Comparison of ENCODE assay signal across 17 cellular contexts in the genomic region with DNA sequence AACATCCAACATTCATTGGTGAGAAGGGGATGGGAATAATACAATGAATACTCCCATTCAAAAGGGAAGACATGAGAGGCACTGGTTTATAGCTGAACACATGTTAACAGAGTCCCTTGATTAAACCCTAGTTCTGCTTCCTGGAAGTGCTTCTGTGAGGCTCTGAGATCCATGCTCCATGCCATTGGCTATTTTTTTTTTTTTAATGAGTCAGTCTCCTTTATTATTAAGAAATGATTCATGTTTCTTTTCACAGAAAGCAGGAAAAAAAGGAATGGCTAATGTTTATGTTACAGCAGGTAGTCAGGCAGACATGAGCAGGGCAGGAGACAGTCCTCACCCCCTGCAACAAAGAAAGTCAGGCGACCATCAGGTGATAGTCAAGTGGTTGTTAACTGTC.
DNase-seq lines count a peak whose midpoint lies in the region; TF ChIP-seq lines count a peak whose summit lies in the region.
"Had no signal": no experiment of that assay in that cellular context is flagged by ENCODE, and none has a peak within 500 bp of the region (broad histone marks: within the 10 kb centered on the region; RNA-seq: fewer than 3 reads in every experiment).

No MANE protein-coding gene starts in this region.

- H4K20me1 ChIP-seq in mammary epithelial cell (ENCODE audit: insufficient read depth, low read length), result no peaks in the 10 kb centered on the region
- H4K20me1 ChIP-seq: BLaER1 treated with 17β-estradiol and CSF1 and Interleukin-3, amounts not matched to agents 10 nM and 100 nM had no signal

- no peak for TF ChIP-seq CTCF in mammary epithelial cell (conservative IDR thresholded peaks at IDR 0.05 in 1 of 2, IDR thresholded peaks at IDR 0.05 in 1 of 2; ENCODE audit: extremely low read depth in 1 of 2, insufficient read depth in 1 of 2, low read depth in 1 of 2, low read length in 2 of 2)

- H3K27me3 ChIP-seq in mammary epithelial cell (ENCODE audit: insufficient read depth, low read length), result no peaks in the 10 kb centered on the region
- H3K27me3 ChIP-seq: BLaER1 treated with 17β-estradiol and CSF1 and Interleukin-3, amounts not matched to agents 10 nM and 100 nM had no signal

- dilution Hi-C loops in mammary epithelial cell (cut with HindIII; ENCODE audit: low sequenced_read_pairs), result no loop called here

- H3K4me2 ChIP-seq in mammary epithelial cell (ENCODE audit: insufficient read depth, low read depth, low read length), result no peak overlapping the region
- H3K4me2 ChIP-seq: BLaER1 treated with 17β-estradiol and CSF1 and Interleukin-3, amounts not matched to agents 10 nM and 100 nM; PC-9 had no signal

- H3K9me3 ChIP-seq in mammary epithelial cell (replicated peaks; ENCODE audit: insufficient read depth, low read length), result no peaks in the 10 kb centered on the region
- H3K9me3 ChIP-seq: BLaER1 treated with 17β-estradiol and CSF1 and Interleukin-3, amounts not matched to agents 10 nM and 100 nM had no signal

- H2AFZ ChIP-seq in mammary epithelial cell (ENCODE audit: low read depth, low read length), result no peak overlapping the region
- H2AFZ ChIP-seq: PC-9 had no signal

- in situ Hi-C loops in mammary epithelial cell (cut with MboI; ENCODE audit: low sequenced_read_pairs in 2 of 2), result no loop called here

- H3K27ac ChIP-seq in mammary epithelial cell (ENCODE audit: insufficient read depth, low read depth, low read length), result no peak overlapping the region
- H3K27ac ChIP-seq: 22Rv1; BLaER1 treated with 17β-estradiol and CSF1 and Interleukin-3, amounts not matched to agents 10 nM and 100 nM; PC-9 had no signal

- intact Hi-C loops in mammary epithelial cell (cut with micrococcal nuclease), result no loop called here

- CTCF ChIA-PET in mammary epithelial cell (lab: Charles Lee; ENCODE audit: low non-redundant PET), result no interaction called here

- H3K4me1 ChIP-seq in mammary epithelial cell (ENCODE audit: insufficient read depth, low read length), result no peaks in the 10 kb centered on the region
- H3K4me1 ChIP-seq: BLaER1 treated with 17β-estradiol and CSF1 and Interleukin-3, amounts not matched to agents 10 nM and 100 nM had no signal

- no peaks in the 10 kb centered on the region for H3K79me2 ChIP-seq in mammary epithelial cell (ENCODE audit: insufficient read depth, low read length)

- no peak overlapping the region for H3K9ac ChIP-seq in mammary epithelial cell (ENCODE audit: insufficient read depth, low read length)
- H3K9ac ChIP-seq: BLaER1 treated with 17β-estradiol and CSF1 and Interleukin-3, amounts not matched to agents 10 nM and 100 nM had no signal

- no peaks in the 10 kb centered on the region for H3K36me3 ChIP-seq in mammary epithelial cell (ENCODE audit: insufficient read depth, low read length)
- H3K36me3 ChIP-seq: BLaER1 treated with 17β-estradiol and CSF1 and Interleukin-3, amounts not matched to agents 10 nM and 100 nM had no signal

- DNase-seq in DMS53 (lab: John Stamatoyannopoulos, UW), result peak; percentile 6
- no peak for DNase-seq in DMS53 treated with DMSO at 0.1 percent for 48 hours (lab: John Stamatoyannopoulos, UW; ENCODE audit: unreplicated experiment)
- DNase-seq in M059J (ENCODE audit: low read depth), result peak; percentile 59
- peak; percentile 4 for DNase-seq in mammary epithelial cell
- DNase-seq in renal cortical epithelial cell (ENCODE audit: low read depth), result peak; percentile 7
- DNase-seq in medulla oblongata (ENCODE audit: extremely low spot score), result no peak
- no peak for DNase-seq in AML-193 (lab: John Stamatoyannopoulos, UW)
- no peak for DNase-seq in activated CD4-positive, alpha-beta T cell treated with anti-CD3 and anti-CD28 coated beads for 1 hour
- DNase-seq: NCI-H1436; NCI-H2029 treated with DMSO at 0.1 percent for 48 hours; NCI-H2227 treated with DMSO at 0.1 percent for 48 hours; NCI-H526 treated with DMSO at 0.1 percent for 48 hours; NK-92 treated with Interleukin-12 subunit alpha and Interleukin-12 subunit beta, amount 100 ng/mL, for 24 hours; PC-9; Right ventricle myocardium superior had no signal

- BruUV-seq in mammary epithelial cell (replicated peaks; lab: Mats Ljungman, UMichigan), result no TSS peak

- H3K4me3 ChIP-seq in mammary epithelial cell (replicated peaks in 1 of 3; ENCODE audit: insufficient read depth in 1 of 3, low read depth in 2 of 3, low read length in 3 of 3), result no peak overlapping the region
- H3K4me3 ChIP-seq: BLaER1 treated with 17β-estradiol and CSF1 and Interleukin-3, amounts not matched to agents 10 nM and 100 nM; PC-9 had no signal

- 31% methylated on average over 1 of the region's 1 CpG for WGBS in mammary epithelial cell (ENCODE audit: low coverage, missing lambda C conversion rate)

Comparison
In these comparisons a context has a peak if more than half of its experiments do, and no peak if none do; other contexts are left out.
1. DNase-seq: peak in DMS53 (single experiment), M059J (single experiment), mammary epithelial cell (single experiment) and renal cortical epithelial cell (single experiment); none in DMS53 treated with DMSO at 0.1 percent for 48 hours (single experiment), medulla oblongata (single experiment), AML-193 (0 of 2) and activated CD4-positive, alpha-beta T cell treated with anti-CD3 and anti-CD28 coated beads for 1 hour (single experiment).